ENCODE assay signal across 8 cellular contexts in the genomic region with DNA sequence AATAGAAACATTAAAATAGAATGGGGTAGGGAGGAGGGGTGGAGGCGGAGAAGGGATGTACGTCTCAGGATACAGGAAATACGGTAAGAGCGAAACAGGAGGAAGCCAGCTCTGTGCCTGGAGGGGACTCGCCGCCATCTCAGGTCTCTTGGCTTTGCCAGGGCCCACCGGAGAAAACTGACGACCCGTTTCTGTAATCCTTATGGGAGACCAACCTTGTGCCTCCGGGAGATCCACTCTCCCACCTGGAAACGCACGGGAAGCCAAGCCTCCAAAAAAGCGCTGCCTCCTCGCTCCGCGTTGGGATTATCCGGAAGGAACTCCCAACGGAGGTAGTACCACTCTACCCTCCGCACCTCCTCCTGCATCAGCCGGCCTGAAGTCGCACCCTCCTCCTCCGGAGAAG. TPM values are rescaled to one million over a fixed set of nuclear protein-coding genes. Genes with fewer than 3 reads are reported as not detected.
DNase-seq lines count a peak whose midpoint lies in the region; ATAC-seq and TF ChIP-seq lines count a peak whose summit lies in the region.

NBDY (plus strand) TSS at position 92 of the 406 bp plus-strand sequence; CDS start at position 203, 111 bp downstream.

- H3K9me3 ChIP-seq in HUES48 (ENCODE audit: control insufficient read depth, insufficient read depth, low read length) (peaks cover 6% of the 10 kb centered on the region; the same call in 1 of the 2 replicates), left ventricle myocardium inferior (replicated peaks) (no peaks in the 10 kb centered on the region)

- no peak for TF ChIP-seq CTCF in left ventricle myocardium inferior (IDR thresholded peaks at IDR 0.05; ENCODE audit: borderline replicate concordance)

- peaks cover 6% of the 10 kb centered on the region; the same call in 1 of the 2 replicates for H3K4me1 ChIP-seq in HUES48 (ENCODE audit: control insufficient read depth, insufficient read depth, low read length)
- peaks cover 14% of the 10 kb centered on the region for H3K4me1 ChIP-seq in left ventricle myocardium inferior

- peak within 1 kb of the TSS; percentile 74 for H3K4me3 ChIP-seq in HUES48 (ENCODE audit: low read depth, low read length)
- H3K4me3 ChIP-seq in left ventricle myocardium inferior: peak within 1 kb of the TSS; percentile 73

- H3K36me3 ChIP-seq in HUES48 (ENCODE audit: control insufficient read depth, insufficient read depth, low read length) (peaks cover 9% of the 10 kb centered on the region), left ventricle myocardium inferior (no peaks in the 10 kb centered on the region)

- H3K27ac ChIP-seq in HUES48 (ENCODE audit: low read depth, low read length): peak within 1 kb of the TSS; percentile 86
- peak within 1 kb of the TSS; percentile 48 for H3K27ac ChIP-seq in angular gyrus (ENCODE audit: low read depth, low read length)
- peak within 1 kb of the TSS; percentile 84 for H3K27ac ChIP-seq in left ventricle myocardium inferior (replicated peaks)

- peak; percentile 61 for ATAC-seq in GM21367 (IDR thresholded peaks at IDR 0.05; ENCODE audit: unreplicated experiment)

- H3K9ac ChIP-seq in HUES48 (ENCODE audit: low read depth, low read length): peak within 1 kb of the TSS; percentile 71

- DNase-seq in DMS153 (lab: John Stamatoyannopoulos, UW): peak; percentile 21
- peak; percentile 64 for DNase-seq in SHP77 treated with DMSO at 0.1 percent for 48 hours (lab: John Stamatoyannopoulos, UW)
- peak; percentile 15 for DNase-seq in left ventricle myocardium inferior
- DNase-seq in pons (ENCODE audit: low spot score): peak; percentile 53
- no peak for DNase-seq in NCI-H187 (lab: John Stamatoyannopoulos, UW)

- H3K27me3 ChIP-seq in HUES48 (ENCODE audit: control insufficient read depth, insufficient read depth, low read length): no peaks in the 10 kb centered on the region
- H3K27me3 ChIP-seq in left ventricle myocardium inferior (ENCODE audit: low read depth): no peaks in the 10 kb centered on the region

- intact Hi-C loops in left ventricle myocardium inferior (cut with micrococcal nuclease): no loop called here

RNA-seq across cellular contexts. Expression of gene NBDY, which starts in this region (rescaled TPM):
- 26.5 TPM for total RNA-seq in left ventricle myocardium inferior

Comparison
In these comparisons a context has a peak if more than half of its experiments do, and no peak if none do; other contexts are left out.
1. DNase-seq: peak in DMS153 (single experiment), SHP77 treated with DMSO at 0.1 percent for 48 hours (single experiment), left ventricle myocardium inferior (single experiment) and pons (single experiment); none in NCI-H187 (0 of 2).
2. Peak in every context shown above with its lines, with median percentiles within 50 percentile points of each other: H3K27ac ChIP-seq.